In genomic region chr1:202107321-202107761, GRCh38 we compare ENCODE assay signal across 10 cellular contexts. TPM values are rescaled to one million over a fixed set of nuclear protein-coding genes. Genes with fewer than 3 reads are reported as not detected.
DNase-seq lines count a peak whose midpoint lies in the region; ATAC-seq and TF ChIP-seq lines count a peak whose summit lies in the region.
"Had no signal": no experiment of that assay in that cellular context is flagged by ENCODE, and none has a peak within 500 bp of the region (broad histone marks: within the 10 kb centered on the region; RNA-seq: fewer than 3 reads in every experiment).

No MANE protein-coding gene starts in this region.

- peaks cover 15% of the 10 kb centered on the region for H3K79me1 ChIP-seq in trophoblast cell (ENCODE audit: low read length)

- no peak overlapping the region for H3K23ac ChIP-seq in trophoblast cell (ENCODE audit: low read length)

- H4K20me1 ChIP-seq in HCT116 (ENCODE audit: insufficient read depth), result no peaks in the 10 kb centered on the region

- POLR2A ChIA-PET in HCT116 (lab: Charles Lee), result interaction anchor here (1.1 to 5.0 kb wide), 4 partner anchors 50 to 100 kb away, joined by 3 to 72 read pairs (median 6); partner anchors contain the start of gene ELF3

- H2BK120ac ChIP-seq in trophoblast cell (ENCODE audit: insufficient read depth, low read length, poor library complexity), result peak overlapping the region; percentile 87

- ATAC-seq in HCT116, result peak; percentile 15
- ATAC-seq in left cardiac atrium, result peak; percentile 48 to 59
- ATAC-seq in GM21717 (IDR thresholded peaks at IDR 0.05; ENCODE audit: unreplicated experiment), result no peak

- H3K9me3 ChIP-seq in HCT116 (ENCODE audit: control insufficient read depth in 1 of 2, insufficient read depth in 1 of 2, low read depth in 1 of 2, low read length in 2 of 2) (no peaks in the 10 kb centered on the region), trophoblast cell (ENCODE audit: insufficient read depth, low read depth, low read length) (no peaks in the 10 kb centered on the region)

- no peak overlapping the region for H3K4ac ChIP-seq in trophoblast cell (ENCODE audit: low read depth, low read length)

- H3K4me1 ChIP-seq in HCT116 (ENCODE audit: control insufficient read depth in 1 of 2, insufficient read depth in 2 of 2, low read length in 2 of 2) (peaks cover 53 to 68% of the 10 kb centered on the region in 2 experiments), trophoblast cell (ENCODE audit: control insufficient read depth in 1 of 2, insufficient read depth in 2 of 2, low read length in 2 of 2) (peaks cover 14% of the 10 kb centered on the region in 2 experiments)

- peak overlapping the region; percentile 12 for H2BK5ac ChIP-seq in trophoblast cell (ENCODE audit: low read depth, low read length, poor library complexity)

- H2AFZ ChIP-seq in HCT116 (ENCODE audit: low read depth, low read length, poor library complexity, severe bottlenecking) (no peak overlapping the region), trophoblast cell (ENCODE audit: insufficient read depth, low read length, poor library complexity) (no peak overlapping the region)

- no peak for TF ChIP-seq CTCF in HCT116 (IDR thresholded peaks at IDR 0.05 in 2 of 3, conservative IDR thresholded peaks at IDR 0.05 in 1 of 3; ENCODE audit: borderline replicate concordance in 1 of 3, insufficient read depth in 1 of 3, low read depth in 2 of 3, low read length in 2 of 3)

- in situ Hi-C loops in G401 (cut with HindIII; ENCODE audit: low sequenced_read_pairs), result no loop called here

- BruUV-seq in HCT116 (replicated peaks; lab: Mats Ljungman, UMichigan), result no TSS peak

- DNase-seq in HCT116 (ENCODE audit: low read depth, low spot score) (no peak), NCI-H69 (lab: John Stamatoyannopoulos, UW) (peak; percentile 98), left cardiac atrium (peak; percentile 51), trophoblast cell (no peak), G401 (ENCODE audit: low spot score) (no peak), NCI-H524 treated with DMSO at 0.1 percent for 48 hours (lab: John Stamatoyannopoulos, UW) (no peak), superior temporal gyrus (ENCODE audit: extremely low spot score) (no peak)
- DNase-seq: activated T-cell treated with anti-CD3 and anti-CD28 coated beads, Interleukin-2, amount 50 U/mL, for 48 hours; dermis blood vessel endothelial cell had no signal

- RAD21 ChIA-PET in HCT116 (lab: Charles Lee; ENCODE audit: low non-redundant PET in 1 of 2, low total read pairs in 2 of 2, uncharacterized antibody in 2 of 2, unreplicated experiment in 2 of 2), result interaction anchor here in 1 of 2 experiments (1.2 kb wide), 1 partner anchor 50 kb away, joined by 4 read pairs; no protein-coding TSS in a partner anchor

- peak overlapping the region; percentile 94 for H3K14ac ChIP-seq in trophoblast cell (ENCODE audit: low read length)

- H3K9ac ChIP-seq in HCT116 (ENCODE audit: low read length), result peak overlapping the region; percentile 39
- no peak overlapping the region for H3K9ac ChIP-seq in trophoblast cell (ENCODE audit: low read length)

- peak overlapping the region; percentile 11 for H3K18ac ChIP-seq in trophoblast cell (ENCODE audit: low read length)

- H3K36me3 ChIP-seq in HCT116 (ENCODE audit: control insufficient read depth in 1 of 2, insufficient read depth in 2 of 2, low read length in 2 of 2), result no peaks in the 10 kb centered on the region
- H3K36me3 ChIP-seq in trophoblast cell (ENCODE audit: control insufficient read depth in 1 of 2, insufficient read depth in 2 of 2, low read length in 2 of 2), result no peaks in the 10 kb centered on the region

- no peak overlapping the region for H4K8ac ChIP-seq in trophoblast cell (ENCODE audit: low read depth, low read length)

- H3K4me2 ChIP-seq in HCT116 (ENCODE audit: low read length) (peak overlapping the region; percentile 78), trophoblast cell (ENCODE audit: low read length) (no peak overlapping the region)

- TF ChIP-seq POLR2A in HCT116 (IDR thresholded peaks at IDR 0.05; ENCODE audit: borderline replicate concordance, extremely low read depth, insufficient read depth, insufficient read length), result no peak

- TF ChIP-seq RAD21 in HCT116 (IDR thresholded peaks at IDR 0.05; ENCODE audit: low read depth), result no peak

- 0 out of 4 replicates have a peak overlapping the region, but pooled peaks of 1 of the 2 experiments have one; percentile 8 for H3K4me3 ChIP-seq in HCT116 (replicated peaks in 1 of 2; ENCODE audit: low read depth in 1 of 2, low read length in 2 of 2)
- no peak overlapping the region for H3K4me3 ChIP-seq in trophoblast cell (ENCODE audit: low read depth, low read length)

- peak overlapping the region; percentile 71 for H2AK5ac ChIP-seq in trophoblast cell (ENCODE audit: low read length)

- H3K9me2 ChIP-seq in HCT116 (ENCODE audit: insufficient read depth), result no peaks in the 10 kb centered on the region

- CTCF ChIA-PET in HCT116 (lab: Charles Lee), result interaction anchor here (1.2 to 3.9 kb wide), 4 partner anchors 28 to 108 kb away, joined by 3 to 26 read pairs (median 8); partner anchors contain the start of gene ELF3

- no peaks in the 10 kb centered on the region for H3K27me3 ChIP-seq in HCT116 (ENCODE audit: insufficient read depth, low read length)
- no peaks in the 10 kb centered on the region for H3K27me3 ChIP-seq in trophoblast cell (ENCODE audit: insufficient read depth, low read length)

- H2BK12ac ChIP-seq in trophoblast cell (ENCODE audit: low read length), result peak overlapping the region; percentile 95

- H4K12ac ChIP-seq in trophoblast cell (ENCODE audit: low read depth, low read length), result no peak overlapping the region

- H3K79me2 ChIP-seq in HCT116 (ENCODE audit: insufficient read depth, low read length), result no peaks in the 10 kb centered on the region
- peaks cover 3% of the 10 kb centered on the region for H3K79me2 ChIP-seq in trophoblast cell (ENCODE audit: control insufficient read depth, insufficient read depth, low read length, poor library complexity)

- no CpG with 5 or more reads among the region's 5 CpGs for WGBS in trophoblast cell (ENCODE audit: extremely low coverage, insufficient coverage, insufficient read length)

- peak overlapping the region; percentile 86 for H3K27ac ChIP-seq in HCT116 (ENCODE audit: low read depth, low read length)
- H3K27ac ChIP-seq in trophoblast cell (ENCODE audit: low read depth, low read length), result no peak overlapping the region

- peak overlapping the region; percentile 97 for H4K91ac ChIP-seq in trophoblast cell (ENCODE audit: low read depth, low read length)

- intact Hi-C loops in HCT116 (cut with micrococcal nuclease) (loop anchor here (5.0 kb wide), 2 partner anchors 50 to 395 kb away; no protein-coding TSS in a partner anchor), left cardiac atrium (cut with DNase I) (no loop called here)

TF ChIP-seq in HCT116, 20 proteins besides CTCF, POLR2A, EP300 and RAD21:
- TF ChIP-seq POLR2AphosphoS5 (IDR thresholded peaks at IDR 0.05; ENCODE audit: low read depth, low read length) (peak; percentile 58; the same call in 1 of the 2 replicates), ELF1 (IDR thresholded peaks at IDR 0.05; ENCODE audit: borderline replicate concordance, low read depth) (no peak), TCF7L2 (IDR thresholded peaks at IDR 0.05; ENCODE audit: borderline replicate concordance, extremely low read depth, insufficient read depth, insufficient read length) (peak; percentile 83)
TF ChIP-seq in HCT116: peak in this region for 2.

RNA-seq across cellular contexts. Expression of gene GPR37L1, which starts 15.4 kb away (rescaled TPM):
- total RNA-seq in HCT116 (2021; ENCODE audit: unreplicated experiment) (0.10 TPM), left cardiac atrium (under 1 TPM; 0.05 to 0.21 TPM)
- 0.16 and 0.19 TPM in 2 replicates for polyA plus RNA-seq in HCT116 (2012)
- 0.03 TPM in 2 replicates for polyA plus RNA-seq in trophoblast cell (2013)
- not detected in 2 replicates for total RNA-seq in G401 (2014; rRNA removed; shearing (Covaris generic))
- total RNA-seq: dermis blood vessel endothelial cell had no signal

RNA-seq across cellular contexts. Expression of gene ARL8A, which starts 37.2 kb away (rescaled TPM):
- total RNA-seq in HCT116 (2021; ENCODE audit: unreplicated experiment), result 45.6 TPM
- polyA plus RNA-seq in HCT116 (2012), result 35.2 and 36.4 TPM in 2 replicates
- 10 to 100 TPM; 55.6 to 79.8 TPM for total RNA-seq in left cardiac atrium
- 20.3 and 20.9 TPM in 2 replicates for polyA plus RNA-seq in trophoblast cell (2013)
- total RNA-seq in G401 (2014; rRNA removed; shearing (Covaris generic)), result 15.1 and 17.0 TPM in 2 replicates

RNA-seq across cellular contexts. Expression of gene PTPN7, which starts 53.1 kb away (rescaled TPM):
- total RNA-seq in HCT116 (2021; ENCODE audit: unreplicated experiment), result 0.76 TPM
- 0.12 and 0.25 TPM in 2 replicates for polyA plus RNA-seq in HCT116 (2012)
- total RNA-seq in left cardiac atrium, result 1 to 10 TPM; 1.3 to 1.9 TPM
- polyA plus RNA-seq in trophoblast cell (2013), result not detected in 2 replicates
- not detected in 2 replicates for total RNA-seq in G401 (2014; rRNA removed; shearing (Covaris generic))

Comparison
In these comparisons a context has a peak if more than half of its experiments do, and no peak if none do; other contexts are left out.
1. DNase-seq: peak in NCI-H69 (single experiment) and left cardiac atrium (single experiment); none in HCT116 (single experiment), trophoblast cell (0 of 2), G401 (single experiment), NCI-H524 treated with DMSO at 0.1 percent for 48 hours (single experiment) and superior temporal gyrus (single experiment).